In the genomic region with DNA sequence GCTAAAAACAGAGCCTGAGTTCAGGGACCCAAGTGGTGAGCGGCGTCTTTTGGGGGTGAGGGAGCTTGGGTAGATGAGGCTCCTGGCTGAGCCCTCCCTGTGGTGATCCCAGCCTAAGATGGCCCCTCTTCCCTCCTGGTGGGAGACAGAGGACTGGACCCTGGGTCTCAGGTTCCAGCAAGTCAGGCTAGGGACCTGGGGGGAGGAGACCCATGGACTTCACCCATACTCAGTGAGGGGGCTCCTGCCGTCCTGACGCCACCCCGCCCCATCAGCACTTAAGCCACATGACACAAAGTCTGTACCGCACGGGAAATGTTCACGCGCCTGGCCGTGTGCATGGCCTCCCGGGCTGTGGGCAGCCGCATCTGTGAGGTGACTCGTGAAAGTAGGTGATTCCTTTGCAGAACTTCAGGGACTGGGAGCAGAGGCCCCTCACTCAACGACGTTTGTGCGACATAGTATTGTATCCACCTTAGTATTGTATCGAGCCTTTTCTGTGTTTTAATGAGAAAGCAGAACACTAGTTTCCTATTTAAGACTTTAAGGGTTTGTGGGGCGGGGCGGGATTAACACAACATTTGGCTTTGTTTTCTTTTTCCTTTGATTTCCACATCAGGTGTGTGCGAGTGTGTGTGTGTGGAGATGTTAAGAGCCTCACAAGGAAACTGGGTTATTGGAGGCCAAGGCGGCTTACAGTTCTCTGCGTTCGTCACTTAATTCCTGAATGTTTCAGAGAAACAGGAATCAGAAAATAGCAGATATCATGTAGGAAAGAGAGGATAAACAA, we compare ENCODE assay signal across 1 cellular context.
A peak's percentile ranks its signal among the peaks of the same experiment; 100 is the strongest.
TF ChIP-seq lines count a peak whose summit lies in the region.

No MANE protein-coding gene starts in this region.

TF ChIP-seq in K562, 482 proteins besides CTCF, POLR2A, EP300 and RAD21 (continued from another document):
- TF ChIP-seq PHTF2 (CRISPR knock-in tag; IDR thresholded peaks at IDR 0.05) (0 out of 2 replicates have a peak, but pooled peaks have one; percentile 58), BRCA1 (IDR thresholded peaks at IDR 0.05) (no peak), BRCA1 (CRISPR knock-in tag; IDR thresholded peaks at IDR 0.05) (0 out of 2 replicates have a peak, but pooled peaks have one; percentile 85), MED1 (CRISPR knock-in tag; IDR thresholded peaks at IDR 0.05; ENCODE audit: borderline replicate concordance) (peak; percentile 75; the same call in 1 of the 2 replicates), POLR2AphosphoS5 (IDR thresholded peaks at IDR 0.05; ENCODE audit: control insufficient read depth, insufficient read depth, low read depth, low read length) (peak; percentile 63), THRAP3 (IDR thresholded peaks at IDR 0.05; ENCODE audit: borderline replicate concordance) (0 out of 2 replicates have a peak, but pooled peaks have one; percentile 39), SIN3A (IDR thresholded peaks at IDR 0.05; ENCODE audit: borderline replicate concordance in 2 of 2, control insufficient read depth in 1 of 2, low read depth in 2 of 2, low read length in 2 of 2) (no peak), PRMT5 (CRISPR knock-in tag; IDR thresholded peaks at IDR 0.05) (no peak)
- TF ChIP-seq, protein P1, sequence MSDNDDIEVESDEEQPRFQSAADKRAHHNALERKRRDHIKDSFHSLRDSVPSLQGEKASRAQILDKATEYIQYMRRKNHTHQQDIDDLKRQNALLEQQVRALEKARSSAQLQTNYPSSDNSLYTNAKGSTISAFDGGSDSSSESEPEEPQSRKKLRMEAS (CRISPR knock-in tag; IDR thresholded peaks at IDR 0.05): peak; percentile 54; the same call in 1 of the 2 replicates
- TF ChIP-seq, protein P2, sequence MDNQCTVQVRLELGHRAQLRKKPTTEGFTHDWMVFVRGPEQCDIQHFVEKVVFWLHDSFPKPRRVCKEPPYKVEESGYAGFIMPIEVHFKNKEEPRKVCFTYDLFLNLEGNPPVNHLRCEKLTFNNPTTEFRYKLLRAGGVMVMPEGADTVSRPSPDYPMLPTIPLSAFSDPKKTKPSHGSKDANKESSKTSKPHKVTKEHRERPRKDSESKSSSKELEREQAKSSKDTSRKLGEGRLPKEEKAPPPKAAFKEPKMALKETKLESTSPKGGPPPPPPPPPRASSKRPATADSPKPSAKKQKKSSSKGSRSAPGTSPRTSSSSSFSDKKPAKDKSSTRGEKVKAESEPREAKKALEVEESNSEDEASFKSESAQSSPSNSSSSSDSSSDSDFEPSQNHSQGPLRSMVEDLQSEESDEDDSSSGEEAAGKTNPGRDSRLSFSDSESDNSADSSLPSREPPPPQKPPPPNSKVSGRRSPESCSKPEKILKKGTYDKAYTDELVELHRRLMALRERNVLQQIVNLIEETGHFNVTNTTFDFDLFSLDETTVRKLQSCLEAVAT (IDR thresholded peaks at IDR 0.05): 0 out of 4 replicates have a peak, but pooled peaks of 1 of the 2 experiments have one; percentile 41
TF ChIP-seq in K562: peak in this region for 51.
